ENCODE assay signal across 20 cellular contexts in genomic region chr6:148332088-148332487, GRCh38. TPM values are rescaled to one million over a fixed set of nuclear protein-coding genes. Genes with fewer than 3 reads are reported as not detected.
"Had no signal": no experiment of that assay in that cellular context is flagged by ENCODE, and none has a peak within 500 bp of the region (broad histone marks: within the 10 kb centered on the region; RNA-seq: fewer than 3 reads in every experiment).

No MANE protein-coding gene starts in this region.

- H3K27ac ChIP-seq: adrenal gland, epithelial cell of prostate, lower lobe of right lung, prostate gland, right atrium auricular region, suprapubic skin, transverse colon had no signal

- H3K36me3 ChIP-seq: adrenal gland, lower lobe of right lung, prostate gland, right atrium auricular region, suprapubic skin, transverse colon had no signal

- ATAC-seq: activated CD4-positive, CD25-positive, alpha-beta regulatory T cell treated with anti-CD3 and anti-CD28 coated beads, Interleukin-2, amount 50 U/mL, for 24 hours; activated CD8-positive, alpha-beta T cell treated with anti-CD3 and anti-CD28 coated beads, Interleukin-2, amount 10 ng/mL, durations not matched to agents 7 days and 5 days; activated T-cell treated with anti-CD3 and anti-CD28 coated beads, Interleukin-2, amount 50 U/mL, for 4 hours; effector memory CD8-positive, alpha-beta T cell; left colon; lower lobe of right lung had no signal

- H3K4me1 Mint-ChIP-seq: activated CD4-positive, alpha-beta T cell treated with anti-CD3 and anti-CD28 coated beads, Interleukin-2, amount 10 ng/mL, durations not matched to agents 7 days and 5 days; activated naive CD4-positive, alpha-beta T cell treated with anti-CD3 and anti-CD28 coated beads, Interleukin-2, amount 50 U/mL, for 24 hours had no signal

- H3K9me3 ChIP-seq: adrenal gland, lower lobe of right lung, prostate gland, right atrium auricular region, suprapubic skin, transverse colon had no signal

- H3K4me3 Mint-ChIP-seq: activated CD4-positive, alpha-beta T cell treated with anti-CD3 and anti-CD28 coated beads, Interleukin-2, amount 10 ng/mL, durations not matched to agents 7 days and 5 days; activated CD8-positive, alpha-beta T cell treated with anti-CD3 and anti-CD28 coated beads, Interleukin-2, amount 10 ng/mL, durations not matched to agents 7 days and 5 days; activated naive CD4-positive, alpha-beta T cell treated with anti-CD3 and anti-CD28 coated beads, Interleukin-2, amount 50 U/mL, for 24 hours; activated T-cell treated with anti-CD3 and anti-CD28 coated beads, Interleukin-2, amount 50 U/mL, for 4 hours; effector memory CD8-positive, alpha-beta T cell; stimulated activated naive CD8-positive, alpha-beta T cell treated with anti-CD3 and anti-CD28 coated beads, Interleukin-15, Interleukin-2, amounts not matched to agents 100 ng/mL and 50 ng/mL, for 24 hours; T-helper 1 cell treated with Interleukin-12 subunit alpha and Interleukin-12 subunit beta and Interleukin-4 antibody, amounts not matched to agents 30 μg/mL and 1 μg/mL, for 36 hours had no signal

- DNase-seq: activated CD4-positive, alpha-beta T cell treated with anti-CD3 and anti-CD28 coated beads, Interleukin-2, amount 10 ng/mL, durations not matched to agents 7 days and 5 days; activated CD8-positive, alpha-beta memory T cell treated with anti-CD3 and anti-CD28 coated beads, Interleukin-2, amount 50 U/mL, for 4 hours; activated CD8-positive, alpha-beta T cell treated with anti-CD3 and anti-CD28 coated beads, Interleukin-2, amount 10 ng/mL, durations not matched to agents 7 days and 5 days; activated effector memory CD4-positive, alpha-beta T cell treated with anti-CD3 and anti-CD28 coated beads, Interleukin-2, amount 50 U/mL, for 16 hours; activated T-cell treated with anti-CD3 and anti-CD28 coated beads, Interleukin-2, amount 50 U/mL, for 4 hours; adrenal gland; dermis blood vessel endothelial cell; effector memory CD8-positive, alpha-beta T cell; hippocampal formation; left colon; lower lobe of right lung; transverse colon had no signal

- H3K36me3 Mint-ChIP-seq: activated naive CD4-positive, alpha-beta T cell treated with anti-CD3 and anti-CD28 coated beads, Interleukin-2, amount 50 U/mL, for 24 hours had no signal

- H3K4me3 ChIP-seq: adrenal gland, lower lobe of right lung, prostate gland, right atrium auricular region, suprapubic skin, transverse colon had no signal

- H3K9me3 Mint-ChIP-seq: activated CD4-positive, alpha-beta T cell treated with anti-CD3 and anti-CD28 coated beads, Interleukin-2, amount 10 ng/mL, durations not matched to agents 7 days and 5 days; activated naive CD4-positive, alpha-beta T cell treated with anti-CD3 and anti-CD28 coated beads, Interleukin-2, amount 50 U/mL, for 24 hours; activated T-cell treated with anti-CD3 and anti-CD28 coated beads, Interleukin-2, amount 50 U/mL, for 4 hours; effector memory CD8-positive, alpha-beta T cell; stimulated activated naive CD8-positive, alpha-beta T cell treated with anti-CD3 and anti-CD28 coated beads, Interleukin-15, Interleukin-2, amounts not matched to agents 100 ng/mL and 50 ng/mL, for 24 hours; T-helper 1 cell treated with Interleukin-12 subunit alpha and Interleukin-12 subunit beta and Interleukin-4 antibody, amounts not matched to agents 30 μg/mL and 1 μg/mL, for 36 hours had no signal

- H3K27me3 ChIP-seq: adrenal gland, right atrium auricular region, suprapubic skin, transverse colon had no signal

- H3K27ac Mint-ChIP-seq: activated CD4-positive, alpha-beta T cell treated with anti-CD3 and anti-CD28 coated beads, Interleukin-2, amount 10 ng/mL, durations not matched to agents 7 days and 5 days; activated CD8-positive, alpha-beta T cell treated with anti-CD3 and anti-CD28 coated beads, Interleukin-2, amount 10 ng/mL, durations not matched to agents 7 days and 5 days; activated naive CD4-positive, alpha-beta T cell treated with anti-CD3 and anti-CD28 coated beads, Interleukin-2, amount 50 U/mL, for 24 hours; effector memory CD8-positive, alpha-beta T cell; stimulated activated naive CD8-positive, alpha-beta T cell treated with anti-CD3 and anti-CD28 coated beads, Interleukin-15, Interleukin-2, amounts not matched to agents 100 ng/mL and 50 ng/mL, for 24 hours; T-helper 1 cell treated with Interleukin-12 subunit alpha and Interleukin-12 subunit beta and Interleukin-4 antibody, amounts not matched to agents 30 μg/mL and 1 μg/mL, for 36 hours had no signal

- H3K4me1 ChIP-seq: prostate gland had no signal

RNA-seq across cellular contexts. Expression of gene SASH1, which starts 10.6 kb away (rescaled TPM):
- total RNA-seq: activated CD8-positive, alpha-beta T cell treated with anti-CD3 and anti-CD28 coated beads, Interleukin-2, amount 10 ng/mL, durations not matched to agents 7 days and 5 days had no signal
